Comparison of ENCODE assay signal across 8 cellular contexts in the genomic region with DNA sequence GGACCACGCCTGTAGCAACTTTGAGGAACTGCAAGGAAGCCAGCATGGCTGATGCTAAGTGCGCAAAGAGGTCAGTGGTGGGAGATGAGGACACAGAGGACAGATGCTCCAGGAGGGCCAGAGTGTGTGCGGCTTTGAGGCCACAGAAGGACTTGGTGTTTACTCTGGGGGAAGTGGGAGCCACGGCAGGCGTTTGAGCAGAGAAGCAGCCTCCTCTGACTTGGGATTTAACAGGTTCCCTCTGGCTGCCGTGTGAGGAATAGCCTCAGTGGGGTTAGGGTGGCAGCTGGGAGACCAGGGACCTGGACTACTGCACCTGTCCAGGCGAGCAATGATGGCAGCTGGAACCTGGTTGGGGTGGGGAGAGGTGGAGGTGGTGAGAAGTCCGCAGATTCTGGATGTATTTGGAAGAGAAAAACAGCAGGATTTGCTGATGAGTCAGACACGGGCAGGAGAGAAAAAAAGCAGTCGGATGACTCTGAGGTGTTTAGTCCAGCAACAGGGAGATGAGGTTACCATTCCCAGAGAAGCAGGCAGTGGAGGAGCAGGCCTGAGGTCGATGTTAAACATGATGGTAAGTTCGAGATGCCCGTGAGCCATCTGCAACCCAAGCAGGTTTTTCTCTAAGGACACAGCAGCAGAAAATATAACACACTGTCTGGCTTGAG.
DNase-seq lines count a peak whose midpoint lies in the region; ATAC-seq and TF ChIP-seq lines count a peak whose summit lies in the region.

No MANE protein-coding gene starts in this region.

- peaks cover 4% of the 10 kb centered on the region for H3K27me3 ChIP-seq in fibroblast of lung (ENCODE audit: control insufficient read depth, insufficient read depth, low read length)

- TF ChIP-seq CTCF in fibroblast of lung (conservative IDR thresholded peaks at IDR 0.05 in 1 of 2, IDR thresholded peaks at IDR 0.05 in 1 of 2; ENCODE audit: low read depth in 1 of 2, low read length in 2 of 2), result peak in 1 of 2 donors; percentile 45

- intact Hi-C loops in left colon (cut with DNase I, micrococcal nuclease), result no loop called here

- no peaks in the 10 kb centered on the region for H3K79me2 ChIP-seq in fibroblast of lung (ENCODE audit: control insufficient read depth, insufficient read depth, low read length)

- no peaks in the 10 kb centered on the region for H4K20me1 ChIP-seq in fibroblast of lung (ENCODE audit: control insufficient read depth, extremely low read depth, insufficient read depth, low read length)

- H2AFZ ChIP-seq in fibroblast of lung (ENCODE audit: low read length), result no peak overlapping the region

- H3K4me1 ChIP-seq in fibroblast of lung (ENCODE audit: control insufficient read depth, extremely low read depth, insufficient read depth, low read length), result no peaks in the 10 kb centered on the region

- no peak overlapping the region for H3K27ac ChIP-seq in fibroblast of lung (ENCODE audit: insufficient read depth, low read length)

- no peak overlapping the region for H3K4me2 ChIP-seq in fibroblast of lung (ENCODE audit: extremely low read depth, insufficient read depth, low read length)

- ATAC-seq in GM21619 (IDR thresholded peaks at IDR 0.05; ENCODE audit: unreplicated experiment) (no peak), left colon (no peak), GM21381 (IDR thresholded peaks at IDR 0.05; ENCODE audit: unreplicated experiment) (no peak), GM19035 (IDR thresholded peaks at IDR 0.05; ENCODE audit: unreplicated experiment) (no peak)

- peak; percentile 69 for DNase-seq in GM03348 (ENCODE audit: low spot score)
- peak; percentile 83 for DNase-seq in NCI-H82 treated with DMSO at 0.1 percent for 48 hours (lab: John Stamatoyannopoulos, UW; ENCODE audit: unreplicated experiment)
- DNase-seq in fibroblast of lung (ENCODE audit: low read depth in 2 of 2), result peak; percentile 43 to 90
- DNase-seq in skeletal muscle cell (ENCODE audit: low read depth), result peak; percentile 80
- no peak for DNase-seq in left colon

- no peaks in the 10 kb centered on the region for H3K36me3 ChIP-seq in fibroblast of lung (ENCODE audit: control insufficient read depth, insufficient read depth, low read length)

- no peak overlapping the region for H3K9ac ChIP-seq in fibroblast of lung (ENCODE audit: insufficient read depth, low read length)

- H3K4me3 ChIP-seq in fibroblast of lung (replicated peaks in 1 of 4; ENCODE audit: control extremely low read depth in 1 of 4, insufficient read depth in 1 of 4, low read depth in 3 of 4, low read length in 4 of 4), result no peak overlapping the region
- no peak overlapping the region for H3K4me3 ChIP-seq in skeletal muscle cell (ENCODE audit: low read depth, low read length)

- no peaks in the 10 kb centered on the region for H3K9me3 ChIP-seq in fibroblast of lung (ENCODE audit: control insufficient read depth, insufficient read depth, low read depth, low read length)

Comparison
In these comparisons a context has a peak if more than half of its experiments do, and no peak if none do; other contexts are left out.
1. DNase-seq: peak in GM03348 (single experiment), NCI-H82 treated with DMSO at 0.1 percent for 48 hours (single experiment), fibroblast of lung (2 of 2) and skeletal muscle cell (single experiment); none in left colon (0 of 2).